In genomic region chr4:109826719-109827118, GRCh38 we compare ENCODE assay signal across 9 cellular contexts. TPM values are rescaled to one million over a fixed set of nuclear protein-coding genes. Genes with fewer than 3 reads are reported as not detected.
DNase-seq lines count a peak whose midpoint lies in the region; ATAC-seq, FAIRE-seq and TF ChIP-seq lines count a peak whose summit lies in the region.
"Had no signal": no experiment of that assay in that cellular context is flagged by ENCODE, and none has a peak within 500 bp of the region (broad histone marks: within the 10 kb centered on the region; RNA-seq: fewer than 3 reads in every experiment).

No MANE protein-coding gene starts in this region.

- H2AFZ ChIP-seq in astrocyte (ENCODE audit: low read depth, low read length) = no peak overlapping the region

- no peak overlapping the region for H3K27ac Mint-ChIP-seq in activated naive CD8-positive, alpha-beta T cell treated with anti-CD3 and anti-CD28 coated beads, Interleukin-2, amount 50 U/mL, for 24 hours
- no peak overlapping the region for H3K27ac Mint-ChIP-seq in activated naive CD8-positive, alpha-beta T cell treated with anti-CD3 and anti-CD28 coated beads for 36 hours
- no peak overlapping the region for H3K27ac Mint-ChIP-seq in astrocyte (ENCODE audit: unreplicated experiment)

- peaks cover 3% of the 10 kb centered on the region for H3K79me2 ChIP-seq in astrocyte (ENCODE audit: insufficient read depth, low read length)

- no peak for DNase-seq in activated naive CD8-positive, alpha-beta T cell treated with anti-CD3 and anti-CD28 coated beads, Interleukin-2, amount 50 U/mL, for 24 hours
- no peak for DNase-seq in activated naive CD8-positive, alpha-beta T cell treated with anti-CD3 and anti-CD28 coated beads for 36 hours
- DNase-seq in astrocyte (ENCODE audit: low read depth) = no peak
- no peak for DNase-seq in left lung
- no peak for DNase-seq in NCI-H187 (lab: John Stamatoyannopoulos, UW)
- no peak for DNase-seq in cardiac septum (ENCODE audit: low spot score)

- peak; percentile 17 for FAIRE-seq in astrocyte (lab: Jason Lieb, UNC)
- FAIRE-seq: GM18507 had no signal

- no peaks in the 10 kb centered on the region for H3K9me3 Mint-ChIP-seq in activated naive CD8-positive, alpha-beta T cell treated with anti-CD3 and anti-CD28 coated beads, Interleukin-2, amount 50 U/mL, for 24 hours
- no peaks in the 10 kb centered on the region for H3K9me3 Mint-ChIP-seq in activated naive CD8-positive, alpha-beta T cell treated with anti-CD3 and anti-CD28 coated beads for 36 hours
- H3K9me3 Mint-ChIP-seq in astrocyte (ENCODE audit: unreplicated experiment) = no peaks in the 10 kb centered on the region

- peaks cover 30% of the 10 kb centered on the region for H3K36me3 ChIP-seq in astrocyte (ENCODE audit: insufficient read depth, low read length)
- H3K36me3 ChIP-seq in left lung = peaks cover 0 to 39% of the 10 kb centered on the region in 2 donors

- H3K9ac ChIP-seq in astrocyte (ENCODE audit: low read length) = no peak overlapping the region

- H3K4me2 ChIP-seq in astrocyte (ENCODE audit: low read length) = no peak overlapping the region

- H3K27ac ChIP-seq in astrocyte (ENCODE audit: low read depth, low read length) = no peak overlapping the region
- H3K27ac ChIP-seq in left lung = no peak overlapping the region

- H3K36me3 Mint-ChIP-seq in activated naive CD8-positive, alpha-beta T cell treated with anti-CD3 and anti-CD28 coated beads, Interleukin-2, amount 50 U/mL, for 24 hours (ENCODE audit: low read depth) = peaks cover 23% of the 10 kb centered on the region
- peaks cover 8% of the 10 kb centered on the region for H3K36me3 Mint-ChIP-seq in activated naive CD8-positive, alpha-beta T cell treated with anti-CD3 and anti-CD28 coated beads for 36 hours
- H3K36me3 Mint-ChIP-seq in astrocyte (ENCODE audit: low read depth, unreplicated experiment) = no peaks in the 10 kb centered on the region

- H3K4me3 Mint-ChIP-seq in activated naive CD8-positive, alpha-beta T cell treated with anti-CD3 and anti-CD28 coated beads, Interleukin-2, amount 50 U/mL, for 24 hours = no peak overlapping the region
- no peak overlapping the region for H3K4me3 Mint-ChIP-seq in activated naive CD8-positive, alpha-beta T cell treated with anti-CD3 and anti-CD28 coated beads for 36 hours
- no peak overlapping the region for H3K4me3 Mint-ChIP-seq in astrocyte (ENCODE audit: unreplicated experiment)

- H3K4me3 ChIP-seq in astrocyte (ENCODE audit: insufficient read depth, low read depth, low read length) = no peak overlapping the region
- no peak overlapping the region for H3K4me3 ChIP-seq in left lung

- no peaks in the 10 kb centered on the region for H3K27me3 Mint-ChIP-seq in activated naive CD8-positive, alpha-beta T cell treated with anti-CD3 and anti-CD28 coated beads, Interleukin-2, amount 50 U/mL, for 24 hours
- H3K27me3 Mint-ChIP-seq in activated naive CD8-positive, alpha-beta T cell treated with anti-CD3 and anti-CD28 coated beads for 36 hours = no peaks in the 10 kb centered on the region
- no peaks in the 10 kb centered on the region for H3K27me3 Mint-ChIP-seq in astrocyte (ENCODE audit: low read depth, unreplicated experiment)

- no peaks in the 10 kb centered on the region for H3K4me1 ChIP-seq in astrocyte (ENCODE audit: insufficient read depth, low read length)
- no peaks in the 10 kb centered on the region for H3K4me1 ChIP-seq in left lung

- H4K20me1 ChIP-seq in astrocyte (ENCODE audit: insufficient read depth, low read length) = peaks cover 4% of the 10 kb centered on the region

- ATAC-seq in activated naive CD8-positive, alpha-beta T cell treated with anti-CD3 and anti-CD28 coated beads, Interleukin-2, amount 50 U/mL, for 24 hours = peak; percentile 49
- peak; percentile 79 for ATAC-seq in HG03354 (IDR thresholded peaks at IDR 0.05; ENCODE audit: poor library complexity, severe bottlenecking, unreplicated experiment)
- ATAC-seq in left lung = peak; percentile 66
- no peak for ATAC-seq in GM21526 (IDR thresholded peaks at IDR 0.05; ENCODE audit: low FRiP score, unreplicated experiment)

- H3K27me3 ChIP-seq in astrocyte (ENCODE audit: insufficient read depth, low read length) (no peaks in the 10 kb centered on the region), left lung (no peaks in the 10 kb centered on the region)

- intact Hi-C loops in left lung (cut with DNase I) = loop anchor here in 1 of 2 donors (5.0 kb wide), 1 partner anchor 404 kb away; no protein-coding TSS in a partner anchor
- intact Hi-C loops in cardiac septum (cut with DNase I) = no loop called here

- H3K4me1 Mint-ChIP-seq in activated naive CD8-positive, alpha-beta T cell treated with anti-CD3 and anti-CD28 coated beads, Interleukin-2, amount 50 U/mL, for 24 hours = peaks cover 6% of the 10 kb centered on the region
- peaks cover 2% of the 10 kb centered on the region for H3K4me1 Mint-ChIP-seq in activated naive CD8-positive, alpha-beta T cell treated with anti-CD3 and anti-CD28 coated beads for 36 hours
- H3K4me1 Mint-ChIP-seq in astrocyte (ENCODE audit: low read depth, unreplicated experiment) = no peaks in the 10 kb centered on the region

- TF ChIP-seq CTCF in astrocyte (IDR thresholded peaks at IDR 0.05; ENCODE audit: insufficient read depth, low read depth, low read length) (peak; percentile 45), left lung (IDR thresholded peaks at IDR 0.05) (peak; percentile 35 to 42)

- H3K9me3 ChIP-seq in astrocyte (ENCODE audit: insufficient read depth, low read depth, low read length) (no peaks in the 10 kb centered on the region), left lung (no peaks in the 10 kb centered on the region)

RNA-seq across cellular contexts. Expression of gene RRH, which starts 1.1 kb away (rescaled TPM):
- total RNA-seq in activated naive CD8-positive, alpha-beta T cell treated with anti-CD3 and anti-CD28 coated beads for 36 hours = not detected
- 0.25 TPM in 1 of 2 replicates, not detected in the other for total RNA-seq in astrocyte
- under 1 TPM; 0.23 to 0.24 TPM for total RNA-seq in left lung
- total RNA-seq in cardiac septum = 0.22 TPM

RNA-seq across cellular contexts. Expression of gene GAR1, which starts 11.2 kb away (rescaled TPM):
- 10 to 100 TPM; 62.9 to 64.1 TPM for total RNA-seq in activated naive CD8-positive, alpha-beta T cell treated with anti-CD3 and anti-CD28 coated beads for 36 hours
- total RNA-seq in astrocyte (20.5 and 26.5 TPM in 2 replicates), left lung (10 to 100 TPM; 11.2 to 15.3 TPM), cardiac septum (7.9 TPM)

RNA-seq across cellular contexts. Expression of gene LRIT3, which starts 21.2 kb away (rescaled TPM):
- under 1 TPM; 0.08 to 0.16 TPM for total RNA-seq in activated naive CD8-positive, alpha-beta T cell treated with anti-CD3 and anti-CD28 coated beads for 36 hours
- total RNA-seq in astrocyte = 0.11 TPM in 1 of 2 replicates, not detected in the other
- under 1 TPM; 0.12 to 0.18 TPM for total RNA-seq in left lung
- not detected for total RNA-seq in cardiac septum

RNA-seq across cellular contexts. Expression of gene CFI, which starts 24.9 kb away (rescaled TPM):
- not detected for total RNA-seq in activated naive CD8-positive, alpha-beta T cell treated with anti-CD3 and anti-CD28 coated beads for 36 hours
- total RNA-seq in astrocyte = not detected in 2 replicates
- total RNA-seq in left lung = 100 to 1,000 TPM in 1 of 2 donors, 10 to 100 TPM in 1; 66.8 to 115 TPM
- 10.8 TPM for total RNA-seq in cardiac septum
